Comparison of ENCODE assay signal across 22 cellular contexts in the genomic region with DNA sequence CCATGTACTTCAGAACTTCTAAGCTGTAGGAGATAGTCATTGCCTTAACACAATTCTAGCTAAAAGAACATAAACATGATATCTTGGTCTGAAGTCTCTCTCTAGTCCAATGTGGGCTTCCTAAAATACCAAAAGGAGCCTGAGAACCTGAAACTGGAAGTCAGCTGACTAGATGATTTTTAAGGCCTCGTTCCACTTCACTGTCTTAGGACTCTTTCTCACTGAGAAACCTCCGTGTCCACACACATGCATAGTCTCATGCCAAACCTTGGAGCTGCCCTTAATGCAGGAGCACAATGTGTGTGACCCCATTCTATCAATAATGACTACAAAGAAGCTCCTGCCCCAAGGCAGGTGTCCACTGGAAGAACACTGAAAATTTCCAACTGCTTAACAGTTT.
"Had no signal": no experiment of that assay in that cellular context is flagged by ENCODE, and none has a peak within 500 bp of the region (broad histone marks: within the 10 kb centered on the region; RNA-seq: fewer than 3 reads in every experiment).

No MANE protein-coding gene starts in this region.

- H3K9ac ChIP-seq: neural progenitor cell had no signal

- FAIRE-seq: kidney, small intestine had no signal

- H3K79me2 ChIP-seq: hepatocyte had no signal

- ATAC-seq: left cardiac atrium; lower lobe of right lung; natural killer cell treated with Interleukin-12 subunit alpha and Interleukin-12 subunit beta and Interleukin-15 and Interleukin-18, amount 100 ng/mL, for 72 hours; right cardiac atrium; upper lobe of right lung had no signal

- H3K4me3 ChIP-seq: dorsolateral prefrontal cortex, hepatocyte, left ventricle myocardium inferior, lower lobe of right lung, neural progenitor cell, ovary, tibial artery, upper lobe of right lung, vagina had no signal

- H3K4me3 Mint-ChIP-seq: natural killer cell treated with Interleukin-12 subunit alpha and Interleukin-12 subunit beta and Interleukin-15 and Interleukin-18, amount 100 ng/mL, for 72 hours; neural progenitor cell; stimulated activated naive CD8-positive, alpha-beta T cell treated with anti-CD3 and anti-CD28 coated beads, Interleukin-15, Interleukin-2, amounts not matched to agents 100 ng/mL and 50 ng/mL, for 24 hours had no signal

- H2AFZ ChIP-seq: hepatocyte, neural progenitor cell had no signal

- H3K9me3 Mint-ChIP-seq: natural killer cell treated with Interleukin-12 subunit alpha and Interleukin-12 subunit beta and Interleukin-15 and Interleukin-18, amount 100 ng/mL, for 72 hours; stimulated activated naive CD8-positive, alpha-beta T cell treated with anti-CD3 and anti-CD28 coated beads, Interleukin-15, Interleukin-2, amounts not matched to agents 100 ng/mL and 50 ng/mL, for 24 hours had no signal

- H3K4me2 ChIP-seq: hepatocyte, neural progenitor cell had no signal

- H3K27me3 Mint-ChIP-seq: natural killer cell treated with Interleukin-12 subunit alpha and Interleukin-12 subunit beta and Interleukin-15 and Interleukin-18, amount 100 ng/mL, for 72 hours; stimulated activated naive CD8-positive, alpha-beta T cell treated with anti-CD3 and anti-CD28 coated beads, Interleukin-15, Interleukin-2, amounts not matched to agents 100 ng/mL and 50 ng/mL, for 24 hours had no signal

- H3K4me1 ChIP-seq: left ventricle myocardium inferior, lower lobe of right lung, neural progenitor cell, tibial artery, upper lobe of right lung, vagina had no signal

- H3K36me3 ChIP-seq: ovary had no signal

- H3K27ac Mint-ChIP-seq: natural killer cell treated with Interleukin-12 subunit alpha and Interleukin-12 subunit beta and Interleukin-15 and Interleukin-18, amount 100 ng/mL, for 72 hours; neural progenitor cell; stimulated activated naive CD8-positive, alpha-beta T cell treated with anti-CD3 and anti-CD28 coated beads, Interleukin-15, Interleukin-2, amounts not matched to agents 100 ng/mL and 50 ng/mL, for 24 hours had no signal

- DNase-seq: dorsolateral prefrontal cortex; effector CD8-positive, alpha-beta T cell; foreskin melanocyte; head of caudate nucleus; kidney; left cardiac atrium; left ventricle myocardium inferior; lower lobe of right lung; mesenchymal stem cell; midbrain; nucleus accumbens; ovary; right cardiac atrium; small intestine; stimulated activated CD4-positive, alpha-beta T cell treated with anti-CD3 and anti-CD28 coated beads, Interleukin-12 subunit alpha, Interleukin-12 subunit beta, amount 100 ng/mL, for 4 hours; tibial artery; upper lobe of right lung had no signal

- H3K27me3 ChIP-seq: dorsolateral prefrontal cortex, hepatocyte, neural progenitor cell, ovary, tibial artery, upper lobe of right lung, vagina had no signal

- H3K9me3 ChIP-seq: lower lobe of right lung, ovary, tibial artery, upper lobe of right lung, vagina had no signal

- H3K4me1 Mint-ChIP-seq: neural progenitor cell had no signal

- H3K27ac ChIP-seq: dorsolateral prefrontal cortex, hepatocyte, left ventricle myocardium inferior, lower lobe of right lung, neural progenitor cell, ovary, tibial artery, upper lobe of right lung, vagina had no signal
